23 cellular contexts compared by ENCODE assay signal in the genomic region with DNA sequence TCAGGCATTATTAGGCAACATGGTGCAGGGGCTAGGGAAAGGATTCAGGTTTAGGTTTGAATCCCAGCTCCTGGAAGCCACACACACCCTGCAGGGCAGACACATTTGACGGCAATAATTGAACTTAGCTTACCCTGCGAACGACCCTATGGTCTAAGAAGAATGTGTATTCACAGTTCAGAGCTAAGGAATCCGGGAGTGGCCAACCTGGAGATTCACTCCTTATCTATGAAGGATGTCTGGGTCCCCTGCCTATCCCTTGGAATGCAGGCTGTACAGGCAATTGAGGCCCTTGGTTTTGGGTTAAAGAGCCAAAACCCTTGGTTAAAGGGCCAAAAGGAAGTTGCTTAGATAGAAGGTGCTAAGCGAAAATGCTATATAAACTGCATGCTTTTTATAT. TPM values are rescaled to one million over a fixed set of nuclear protein-coding genes. Genes with fewer than 3 reads are reported as not detected.
DNase-seq lines count a peak whose midpoint lies in the region; ATAC-seq, FAIRE-seq and TF ChIP-seq lines count a peak whose summit lies in the region.
"Had no signal": no experiment of that assay in that cellular context is flagged by ENCODE, and none has a peak within 500 bp of the region (broad histone marks: within the 10 kb centered on the region; RNA-seq: fewer than 3 reads in every experiment).

No MANE protein-coding gene starts in this region.

- H3K9me3 Mint-ChIP-seq in endodermal cell (peaks cover 6% of the 10 kb centered on the region), neural crest cell (no peaks in the 10 kb centered on the region)

- H3K4me2 ChIP-seq in A549 (peak overlapping the region; percentile 29; the same call in 2 of the 3 replicates), PC-3 (ENCODE audit: low read length) (no peak overlapping the region)

- H3K27me3 Mint-ChIP-seq in endodermal cell (ENCODE audit: insufficient read depth), result peaks cover 12% of the 10 kb centered on the region
- peaks cover 17% of the 10 kb centered on the region for H3K27me3 Mint-ChIP-seq in neural crest cell (ENCODE audit: low read depth)

- FAIRE-seq in A549 (lab: Jason Lieb, UNC), result no peak
- FAIRE-seq: GM12878, H54, HepG2, K562 had no signal

- 26% methylated on average over 5 of the region's 5 CpGs for WGBS in A549 (ENCODE audit: missing lambda C conversion rate)
- 72 to 76% methylated on average over 4 of the region's 5 CpGs for WGBS in endodermal cell (ENCODE audit: insufficient coverage in 1 of 2, insufficient read length in 1 of 2), 2 experiments

- no peaks in the 10 kb centered on the region for H3K79me2 ChIP-seq in PC-3 (ENCODE audit: low read length)

- H3K36me3 ChIP-seq in PC-3 (ENCODE audit: low read depth, low read length), result no peaks in the 10 kb centered on the region
- H3K36me3 ChIP-seq in endodermal cell (ENCODE audit: control insufficient read depth, insufficient read depth, low read length), result no peaks in the 10 kb centered on the region

- H3K36me3 Mint-ChIP-seq in endodermal cell (ENCODE audit: low read depth) (no peaks in the 10 kb centered on the region), neural crest cell (ENCODE audit: low read depth) (no peaks in the 10 kb centered on the region)

- intact Hi-C loops in PC-3 (cut with micrococcal nuclease), result loop anchor here (5.0 to 10.0 kb wide), 2 partner anchors 50 to 212 kb away; partner anchors contain the start of gene ITPRIPL2

- no peaks in the 10 kb centered on the region for H3F3A ChIP-seq in PC-3 (ENCODE audit: low read length, unreplicated experiment)

- no peak overlapping the region for H2AFZ ChIP-seq in PC-3 (ENCODE audit: low read length)

- no peak overlapping the region for H3K4me3 ChIP-seq in A549
- H3K4me3 ChIP-seq in PC-3 (ENCODE audit: low read length), result no peak overlapping the region
- no peak overlapping the region for H3K4me3 ChIP-seq in endodermal cell (ENCODE audit: low read length)
- H3K4me3 ChIP-seq: GM12878, K562 had no signal

- no peak for TF ChIP-seq POLR2A in A549 (IDR thresholded peaks at IDR 0.05; ENCODE audit: low read length)

- H3K4me3 Mint-ChIP-seq in endodermal cell, result no peak overlapping the region
- peak overlapping the region; percentile 44 for H3K4me3 Mint-ChIP-seq in neural crest cell

- CTCF ChIA-PET in A549 (lab: Yijun Ruan, JAX) (interaction anchor here (0.7 to 4.1 kb wide), 6 partner anchors 9 to 79 kb away, joined by 3 to 23 read pairs (median 5); no protein-coding TSS in a partner anchor), PC-3 (lab: Charles Lee) (no interaction called here)

- no TSS peak for BruUV-seq in PC-3 (replicated peaks; lab: Mats Ljungman, UMichigan)

- H3K27ac ChIP-seq in A549 (peak overlapping the region; percentile 12 to 19; a peak in 2 of 6 replicates), PC-3 (ENCODE audit: low read length) (no peak overlapping the region), endodermal cell (ENCODE audit: low read depth, low read length) (no peak overlapping the region)
- H3K27ac ChIP-seq: C4-2B had no signal

- ATAC-seq in A549 (peak in 1 of 2 experiments; percentile 32; a peak in 3 of 6 replicates), PC-3 (no peak), HG02759 (IDR thresholded peaks at IDR 0.05; ENCODE audit: unreplicated experiment) (no peak)
- ATAC-seq: GM12878, HepG2, K562, Panc1, SK-N-SH treated with all-trans-retinoic acid at 6 μM for 48 hours had no signal

- H4K20me1 ChIP-seq in PC-3 (ENCODE audit: low read length), result no peaks in the 10 kb centered on the region

- POLR2A ChIA-PET in A549 (lab: Yijun Ruan, JAX), result no interaction called here
- POLR2A ChIA-PET in PC-3 (lab: Charles Lee; ENCODE audit: unreplicated experiment), result no interaction called here

- TF ChIP-seq CTCF in A549 (IDR thresholded peaks at IDR 0.05) (no peak), PC-3 (conservative IDR thresholded peaks at IDR 0.05; ENCODE audit: low read depth, low read length) (no peak), endodermal cell (conservative IDR thresholded peaks at IDR 0.05) (no peak), neural crest cell (conservative IDR thresholded peaks at IDR 0.05) (no peak), GM20000 (IDR thresholded peaks at IDR 0.05; ENCODE audit: extremely low read depth, missing control alignments) (no peak)

- peak in 1 of 2 experiments; percentile 75 for DNase-seq in A549 (ENCODE audit: low read depth in 1 of 2, low spot score in 1 of 2)
- peak; percentile 10 for DNase-seq in PC-3
- no peak for DNase-seq in endodermal cell
- DNase-seq in neural crest cell (ENCODE audit: low read depth, low spot score), result no peak
- no peak for DNase-seq in KG1 (lab: John Stamatoyannopoulos, UW)
- no peak for DNase-seq in GM20000 (ENCODE audit: low spot score)
- DNase-seq in CD1c-positive myeloid dendritic cell (ENCODE audit: extremely low spot score), result no peak
- DNase-seq: 8988T, DMS79, NCI-H1105, NCI-H146, NCI-H2029, NCI-H2227 treated with DMSO at 0.1 percent for 48 hours, NCI-H510A treated with DMSO at 0.1 percent for 48 hours, NCI-H748 treated with DMSO at 0.1 percent for 48 hours had no signal

- no peak for TF ChIP-seq EP300 in A549 (IDR thresholded peaks at IDR 0.05)

- H3K4me1 ChIP-seq in A549, result peaks cover 26% of the 10 kb centered on the region
- no peaks in the 10 kb centered on the region for H3K4me1 ChIP-seq in PC-3 (ENCODE audit: insufficient read depth, low read length)
- H3K4me1 ChIP-seq in endodermal cell (ENCODE audit: control insufficient read depth, insufficient read depth, low read length), result peaks cover 3% of the 10 kb centered on the region

- H3K9me3 ChIP-seq in A549, result peaks cover 7% of the 10 kb centered on the region; the same call in 1 of the 3 replicates
- H3K9me3 ChIP-seq in PC-3 (ENCODE audit: low read length), result no peaks in the 10 kb centered on the region
- H3K9me3 ChIP-seq in endodermal cell (ENCODE audit: control insufficient read depth, low read length), result peaks cover 7% of the 10 kb centered on the region

- H3K4me1 Mint-ChIP-seq in endodermal cell (peaks cover 11% of the 10 kb centered on the region), neural crest cell (peaks cover 9% of the 10 kb centered on the region)

- TF ChIP-seq RAD21 in A549 (conservative IDR thresholded peaks at IDR 0.05 in 1 of 2, IDR thresholded peaks at IDR 0.05 in 1 of 2), result no peak

- H3K27me3 ChIP-seq in PC-3 (ENCODE audit: low read length) (no peaks in the 10 kb centered on the region), endodermal cell (ENCODE audit: control insufficient read depth, insufficient read depth, low read length, poor library complexity, severe bottlenecking) (peaks cover 9% of the 10 kb centered on the region)

- H3K9ac ChIP-seq in PC-3 (ENCODE audit: low read length) (no peak overlapping the region), endodermal cell (ENCODE audit: extremely low read depth, low read length, poor library complexity, severe bottlenecking) (peak overlapping the region; percentile 37)

- H3K27ac Mint-ChIP-seq in endodermal cell, result peak overlapping the region; percentile 79
- no peak overlapping the region for H3K27ac Mint-ChIP-seq in neural crest cell (ENCODE audit: unreplicated experiment)

- H3K9me2 ChIP-seq in PC-3 (replicated peaks; ENCODE audit: low read length), result no peaks in the 10 kb centered on the region

TF ChIP-seq in A549, 52 proteins besides CTCF, POLR2A, EP300 and RAD21 (continues in another document):
- TF ChIP-seq ZSCAN20 (CRISPR knock-in tag; IDR thresholded peaks at IDR 0.05) (no peak), NPAS2 (CRISPR knock-in tag; IDR thresholded peaks at IDR 0.05; ENCODE audit: borderline replicate concordance) (no peak), EHMT2 (IDR thresholded peaks at IDR 0.05; ENCODE audit: low read depth) (no peak), ZFP36 (IDR thresholded peaks at IDR 0.05; ENCODE audit: borderline replicate concordance, partially characterized antibody) (no peak), RARB (CRISPR knock-in tag; IDR thresholded peaks at IDR 0.05) (no peak), CHD2 (IDR thresholded peaks at IDR 0.05; ENCODE audit: low read length, partially characterized antibody) (no peak), FOXS1 (CRISPR knock-in tag; IDR thresholded peaks at IDR 0.05) (no peak)
- TF ChIP-seq, protein P1, sequence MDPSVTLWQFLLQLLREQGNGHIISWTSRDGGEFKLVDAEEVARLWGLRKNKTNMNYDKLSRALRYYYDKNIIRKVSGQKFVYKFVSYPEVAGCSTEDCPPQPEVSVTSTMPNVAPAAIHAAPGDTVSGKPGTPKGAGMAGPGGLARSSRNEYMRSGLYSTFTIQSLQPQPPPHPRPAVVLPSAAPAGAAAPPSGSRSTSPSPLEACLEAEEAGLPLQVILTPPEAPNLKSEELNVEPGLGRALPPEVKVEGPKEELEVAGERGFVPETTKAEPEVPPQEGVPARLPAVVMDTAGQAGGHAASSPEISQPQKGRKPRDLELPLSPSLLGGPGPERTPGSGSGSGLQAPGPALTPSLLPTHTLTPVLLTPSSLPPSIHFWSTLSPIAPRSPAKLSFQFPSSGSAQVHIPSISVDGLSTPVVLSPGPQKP (IDR thresholded peaks at IDR 0.05; ENCODE audit: low read depth, low read length), result no peak

RNA-seq across cellular contexts. Expression of gene SYT17, which starts 2.9 kb away (rescaled TPM):
- polyA plus RNA-seq in A549 (2011; rRNA removed) (18.7 and 28.1 TPM in 2 replicates), A549 (2017; fragmentation: RNase III; extraction: RNeasy Plus Mini Kit Qiagen cat#74134 plus additional on column Dnase treatment) (8.3 to 10.7 TPM (median 9.8 TPM) in 3 replicates)
- 30.4 and 32.1 TPM in 2 replicates for polyA plus RNA-seq in A549 (2012; cell fraction: cytosol; rRNA removed)
- polyA plus RNA-seq in A549 (2012; cell fraction: nucleus; rRNA removed), result 43.8 and 51.1 TPM in 2 replicates
- 42.4 and 65.7 TPM in 2 replicates for polyA minus RNA-seq in A549 (2011; rRNA and poly(A)+ RNA removed)
- total RNA-seq in PC-3 (2014; rRNA removed) (10.8 and 11.8 TPM in 2 replicates), endodermal cell (10 to 100 TPM; 11.2 to 11.5 TPM), neural crest cell (3.1 and 3.6 TPM in 2 replicates)
- 7.0 TPM for polyA plus RNA-seq in endodermal cell (2013, experiment 1 of 2)
- 7.9 TPM for polyA plus RNA-seq in endodermal cell (2013, experiment 2 of 2)
- total RNA-seq: HepG2, K562 had no signal
- polyA plus RNA-seq: K562 had no signal

RNA-seq across cellular contexts. Expression of gene ITPRIPL2, which starts 51.3 kb away (rescaled TPM):
- polyA plus RNA-seq in A549 (2011; rRNA removed) (17.5 and 18.3 TPM in 2 replicates), A549 (2017; fragmentation: RNase III; extraction: RNeasy Plus Mini Kit Qiagen cat#74134 plus additional on column Dnase treatment) (14.7 to 16.3 TPM (median 15.5 TPM) in 3 replicates)
- 7.2 and 13.0 TPM in 2 replicates for polyA plus RNA-seq in A549 (2012; cell fraction: cytosol; rRNA removed)
- 13.5 and 18.8 TPM in 2 replicates for polyA plus RNA-seq in A549 (2012; cell fraction: nucleus; rRNA removed)
- 16.8 and 17.3 TPM in 2 replicates for polyA minus RNA-seq in A549 (2011; rRNA and poly(A)+ RNA removed)
- total RNA-seq in PC-3 (2014; rRNA removed) (21.6 and 31.5 TPM in 2 replicates), endodermal cell (10 to 100 TPM; 13.4 to 19.3 TPM), neural crest cell (20.2 and 21.8 TPM in 2 replicates)
- polyA plus RNA-seq in endodermal cell (2013, experiment 1 of 2), result 5.7 TPM
- polyA plus RNA-seq in endodermal cell (2013, experiment 2 of 2), result 5.9 TPM

Comparison
In these comparisons a context has a peak if more than half of its experiments do, and no peak if none do; other contexts are left out.
1. H3K27ac ChIP-seq: peak in A549 (2 of 2); none in PC-3 (single experiment) and endodermal cell (single experiment).